In genomic region chr1:55539652-55540512, GRCh38 we compare ENCODE assay signal across 17 cellular contexts.
DNase-seq lines count a peak whose midpoint lies in the region; ATAC-seq and TF ChIP-seq lines count a peak whose summit lies in the region.
"Had no signal": no experiment of that assay in that cellular context is flagged by ENCODE, and none has a peak within 500 bp of the region (broad histone marks: within the 10 kb centered on the region; RNA-seq: fewer than 3 reads in every experiment).

No MANE protein-coding gene starts in this region.

- peak overlapping the region; percentile 42 for H3K27ac ChIP-seq in BLaER1
- no peak overlapping the region for H3K27ac ChIP-seq in right lobe of liver
- H3K27ac ChIP-seq: SK-N-MC had no signal

- H3K4me2 ChIP-seq in BLaER1, result peak overlapping the region; percentile 37
- H3K4me2 ChIP-seq: A549 had no signal

- ATAC-seq in right lobe of liver, result no peak
- ATAC-seq: A549, Panc1, Right ventricle myocardium inferior had no signal

- intact Hi-C loops in right lobe of liver (cut with DNase I), result no loop called here

- TF ChIP-seq POLR2A in right lobe of liver (IDR thresholded peaks at IDR 0.05), result no peak

- H3K4me1 ChIP-seq in BLaER1 (peaks cover 20% of the 10 kb centered on the region), right lobe of liver (no peaks in the 10 kb centered on the region)

- H3K9me3 ChIP-seq in BLaER1 (no peaks in the 10 kb centered on the region), right lobe of liver (no peaks in the 10 kb centered on the region)
- H3K9me3 ChIP-seq: A549 had no signal

- WGBS in right lobe of liver (ENCODE audit: insufficient coverage, low coverage, low lambda C conversion rate, missing lambda C conversion rate), result 52% methylated on average over 2 of the region's 5 CpGs

- H3K4me3 ChIP-seq in BLaER1 (no peak overlapping the region), right lobe of liver (no peak overlapping the region)
- H3K4me3 ChIP-seq: A549, SK-N-MC had no signal

- H3K9ac ChIP-seq in BLaER1, result no peak overlapping the region

- no peak for TF ChIP-seq CTCF in right lobe of liver (IDR thresholded peaks at IDR 0.05)

- DNase-seq in NCI-H446 treated with DMSO at 0.1 percent for 48 hours (lab: John Stamatoyannopoulos, UW) (peak; percentile 54), hippocampal formation (lab: John Stamatoyannopoulos, UW) (peak; percentile 34 to 62), pons (ENCODE audit: low spot score) (peak; percentile 49), OCI-M1 (lab: John Stamatoyannopoulos, UW) (no peak), LoVo (ENCODE audit: low spot score) (no peak), right lobe of liver (no peak)
- DNase-seq: CD4-positive, CD25-positive, alpha-beta regulatory T cell; MV-4-11; NCI-H1417 treated with DMSO at 0.1 percent for 48 hours; NCI-H2081 treated with DMSO at 0.1 percent for 48 hours; NCI-H226; NCI-H774 had no signal

- no peaks in the 10 kb centered on the region for H3K36me3 ChIP-seq in BLaER1
- no peaks in the 10 kb centered on the region for H3K36me3 ChIP-seq in right lobe of liver

- H4K20me1 ChIP-seq in BLaER1, result no peaks in the 10 kb centered on the region

- H3K27me3 ChIP-seq in BLaER1 (no peaks in the 10 kb centered on the region), right lobe of liver (no peaks in the 10 kb centered on the region)

Comparison
In these comparisons a context has a peak if more than half of its experiments do, and no peak if none do; other contexts are left out.
1. DNase-seq: peak in NCI-H446 treated with DMSO at 0.1 percent for 48 hours (single experiment), hippocampal formation (2 of 2) and pons (single experiment); none in OCI-M1 (single experiment), LoVo (single experiment) and right lobe of liver (0 of 3).